In the genomic region with DNA sequence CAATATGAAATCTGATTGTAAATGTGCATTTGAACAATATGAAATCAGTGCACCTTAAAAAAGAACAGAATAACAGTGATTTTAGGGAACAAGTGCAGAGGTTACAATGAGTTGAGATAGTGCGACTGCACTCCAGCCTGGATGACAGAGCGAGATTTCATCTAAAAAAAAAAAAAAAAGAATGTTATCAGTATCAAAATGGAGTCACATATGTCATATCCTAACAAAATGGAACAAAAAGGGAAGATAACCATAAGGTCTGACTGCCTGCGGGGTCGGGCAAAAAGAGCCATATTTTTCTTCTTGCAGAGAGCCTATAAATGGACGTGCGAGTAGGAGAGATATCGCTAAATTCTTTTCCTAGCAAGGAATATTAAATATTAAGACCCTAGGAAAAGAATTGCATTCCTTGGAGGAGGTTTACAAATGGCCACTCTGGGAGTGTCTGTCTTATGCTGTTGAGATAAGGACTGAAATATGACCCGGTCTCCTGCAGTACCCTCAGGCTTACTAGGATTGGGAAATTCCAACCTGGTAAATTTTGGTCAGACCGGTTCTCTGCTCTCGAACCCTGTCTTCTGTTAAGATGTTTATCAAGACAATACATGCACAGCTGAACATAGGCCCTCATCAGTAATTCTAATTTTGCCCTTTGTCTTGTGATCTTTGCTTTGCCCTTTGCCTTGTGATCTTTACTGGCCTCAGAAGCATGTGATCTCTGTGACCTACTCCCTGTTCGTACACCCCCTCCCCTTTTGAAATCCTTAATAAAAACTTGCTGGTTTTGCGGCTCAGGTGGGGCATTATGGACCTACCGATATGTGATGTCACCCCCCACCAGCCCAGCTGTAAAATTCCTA, we compare ENCODE assay signal across 1 cellular context.
TF ChIP-seq lines count a peak whose summit lies in the region.
"Not testable (repeated sequence)": the region's sequence is repeated elsewhere in the genome, so short reads cannot be mapped to it uniquely, and the experiment has no call there.

No MANE protein-coding gene starts in this region.

TF ChIP-seq in K562, 482 proteins besides CTCF, POLR2A, EP300 and RAD21 (continued from another document and continues in another):
- TF ChIP-seq RREB1 (CRISPR knock-in tag; IDR thresholded peaks at IDR 0.05), result peak; percentile 42; the same call in 1 of the 2 replicates
- TF ChIP-seq DIDO1 (tag; IDR thresholded peaks at IDR 0.05; ENCODE audit: low read depth), result peak; percentile 78; the same call in 1 of the 2 replicates
- not testable (repeated sequence) for TF ChIP-seq NR2C1 (IDR thresholded peaks at IDR 0.05); MYC (IDR thresholded peaks at IDR 0.05; ENCODE audit: low read depth, low read length); NR2C2 (CRISPR knock-in tag; IDR thresholded peaks at IDR 0.05); NR4A1 (CRISPR knock-in tag; IDR thresholded peaks at IDR 0.05)
- TF ChIP-seq NR2C1 (tag; IDR thresholded peaks at IDR 0.05), result peak; percentile 83
- peak; percentile 43; the same call in 1 of the 2 replicates for TF ChIP-seq SMARCA4 (IDR thresholded peaks at IDR 0.05)
- TF ChIP-seq, protein P1, sequence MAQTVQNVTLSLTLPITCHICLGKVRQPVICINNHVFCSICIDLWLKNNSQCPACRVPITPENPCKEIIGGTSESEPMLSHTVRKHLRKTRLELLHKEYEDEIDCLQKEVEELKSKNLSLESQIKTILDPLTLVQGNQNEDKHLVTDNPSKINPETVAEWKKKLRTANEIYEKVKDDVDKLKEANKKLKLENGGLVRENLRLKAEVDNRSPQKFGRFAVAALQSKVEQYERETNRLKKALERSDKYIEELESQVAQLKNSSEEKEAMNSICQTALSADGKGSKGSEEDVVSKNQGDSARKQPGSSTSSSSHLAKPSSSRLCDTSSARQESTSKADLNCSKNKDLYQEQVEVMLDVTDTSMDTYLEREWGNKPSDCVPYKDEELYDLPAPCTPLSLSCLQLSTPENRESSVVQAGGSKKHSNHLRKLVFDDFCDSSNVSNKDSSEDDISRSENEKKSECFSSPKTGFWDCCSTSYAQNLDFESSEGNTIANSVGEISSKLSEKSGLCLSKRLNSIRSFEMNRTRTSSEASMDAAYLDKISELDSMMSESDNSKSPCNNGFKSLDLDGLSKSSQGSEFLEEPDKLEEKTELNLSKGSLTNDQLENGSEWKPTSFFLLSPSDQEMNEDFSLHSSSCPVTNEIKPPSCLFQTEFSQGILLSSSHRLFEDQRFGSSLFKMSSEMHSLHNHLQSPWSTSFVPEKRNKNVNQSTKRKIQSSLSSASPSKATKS (CRISPR knock-in tag; IDR thresholded peaks at IDR 0.05), result peak; percentile 84
- TF ChIP-seq MEF2D (tag; conservative IDR thresholded peaks at IDR 0.05; ENCODE audit: low read depth), result peak; percentile 95
- TF ChIP-seq ZNF707 (CRISPR knock-in tag; conservative IDR thresholded peaks at IDR 0.05), result peak; percentile 70
- peak; percentile 33; the same call in 1 of the 2 replicates for TF ChIP-seq NFE2 (IDR thresholded peaks at IDR 0.05; ENCODE audit: low read depth)
- TF ChIP-seq ZNF644 (tag; IDR thresholded peaks at IDR 0.05; ENCODE audit: low read depth), result peak; percentile 99
- TF ChIP-seq ZNF76 (CRISPR knock-in tag; IDR thresholded peaks at IDR 0.05; ENCODE audit: borderline replicate concordance), result peak; percentile 84; the same call in 1 of the 2 replicates
- peak; percentile 88 for TF ChIP-seq ZNF175 (CRISPR knock-in tag; IDR thresholded peaks at IDR 0.05; ENCODE audit: low read depth)
- TF ChIP-seq MEIS2 (IDR thresholded peaks at IDR 0.05; ENCODE audit: partially characterized antibody), result peak; percentile 41
- TF ChIP-seq TEAD1 (CRISPR knock-in tag; IDR thresholded peaks at IDR 0.05), result peak in 1 of 2 experiments; percentile 93; a peak in 2 of 4 replicates
- TF ChIP-seq L3MBTL2 (IDR thresholded peaks at IDR 0.05), result peak; percentile 25; the same call in 1 of the 2 replicates
- TF ChIP-seq KDM1A (IDR thresholded peaks at IDR 0.05), result peak; percentile 96 to 97
- TF ChIP-seq OTX1 (CRISPR knock-in tag; IDR thresholded peaks at IDR 0.05), result peak; percentile 93; the same call in 1 of the 2 replicates
- TF ChIP-seq, protein P2, sequence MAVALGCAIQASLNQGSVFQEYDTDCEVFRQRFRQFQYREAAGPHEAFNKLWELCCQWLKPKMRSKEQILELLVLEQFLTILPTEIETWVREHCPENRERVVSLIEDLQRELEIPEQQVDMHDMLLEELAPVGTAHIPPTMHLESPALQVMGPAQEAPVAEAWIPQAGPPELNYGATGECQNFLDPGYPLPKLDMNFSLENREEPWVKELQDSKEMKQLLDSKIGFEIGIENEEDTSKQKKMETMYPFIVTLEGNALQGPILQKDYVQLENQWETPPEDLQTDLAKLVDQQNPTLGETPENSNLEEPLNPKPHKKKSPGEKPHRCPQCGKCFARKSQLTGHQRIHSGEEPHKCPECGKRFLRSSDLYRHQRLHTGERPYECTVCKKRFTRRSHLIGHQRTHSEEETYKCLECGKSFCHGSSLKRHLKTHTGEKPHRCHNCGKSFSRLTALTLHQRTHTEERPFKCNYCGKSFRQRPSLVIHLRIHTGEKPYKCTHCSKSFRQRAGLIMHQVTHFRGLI (CRISPR knock-in tag; IDR thresholded peaks at IDR 0.05), result peak; percentile 97
- peak; percentile 77 for TF ChIP-seq CEBPB (tag; IDR thresholded peaks at IDR 0.05)
- TF ChIP-seq, protein P3, sequence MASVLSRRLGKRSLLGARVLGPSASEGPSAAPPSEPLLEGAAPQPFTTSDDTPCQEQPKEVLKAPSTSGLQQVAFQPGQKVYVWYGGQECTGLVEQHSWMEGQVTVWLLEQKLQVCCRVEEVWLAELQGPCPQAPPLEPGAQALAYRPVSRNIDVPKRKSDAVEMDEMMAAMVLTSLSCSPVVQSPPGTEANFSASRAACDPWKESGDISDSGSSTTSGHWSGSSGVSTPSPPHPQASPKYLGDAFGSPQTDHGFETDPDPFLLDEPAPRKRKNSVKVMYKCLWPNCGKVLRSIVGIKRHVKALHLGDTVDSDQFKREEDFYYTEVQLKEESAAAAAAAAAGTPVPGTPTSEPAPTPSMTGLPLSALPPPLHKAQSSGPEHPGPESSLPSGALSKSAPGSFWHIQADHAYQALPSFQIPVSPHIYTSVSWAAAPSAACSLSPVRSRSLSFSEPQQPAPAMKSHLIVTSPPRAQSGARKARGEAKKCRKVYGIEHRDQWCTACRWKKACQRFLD (CRISPR knock-in tag; IDR thresholded peaks at IDR 0.05), result peak; percentile 98
- TF ChIP-seq SMARCE1 (IDR thresholded peaks at IDR 0.05), result peak; percentile 35; the same call in 1 of the 2 replicates
- TF ChIP-seq BACH1 (tag; IDR thresholded peaks at IDR 0.05), result peak; percentile 86
- TF ChIP-seq NBN (IDR thresholded peaks at IDR 0.05; ENCODE audit: low read depth), result 0 out of 2 replicates have a peak, but pooled peaks have one; percentile 28
- peak; percentile 98 for TF ChIP-seq DDX20 (tag; IDR thresholded peaks at IDR 0.05; ENCODE audit: low read depth)
- peak; percentile 87 for TF ChIP-seq ZNF239 (CRISPR knock-in tag; IDR thresholded peaks at IDR 0.05)
- peak; percentile 97 for TF ChIP-seq PTRF (tag; IDR thresholded peaks at IDR 0.05)
- peak; percentile 27; the same call in 1 of the 2 replicates for TF ChIP-seq FOSL1 (tag; conservative IDR thresholded peaks at IDR 0.05)
- 0 out of 2 replicates have a peak, but pooled peaks have one; percentile 21 for TF ChIP-seq NFIX (CRISPR knock-in tag; IDR thresholded peaks at IDR 0.05; ENCODE audit: low read depth)
- TF ChIP-seq CXXC5 (CRISPR knock-in tag; IDR thresholded peaks at IDR 0.05), result peak; percentile 70
- peak; percentile 86; the same call in 1 of the 2 replicates for TF ChIP-seq PHF21A (IDR thresholded peaks at IDR 0.05; ENCODE audit: borderline replicate concordance, low read depth)
- peak; percentile 77; the same call in 1 of the 2 replicates for TF ChIP-seq E2F3 (CRISPR knock-in tag; IDR thresholded peaks at IDR 0.05)
- TF ChIP-seq ZNF3 (CRISPR knock-in tag; IDR thresholded peaks at IDR 0.05), result peak; percentile 25; the same call in 1 of the 2 replicates
- peak; percentile 80 for TF ChIP-seq MYC (CRISPR knock-in tag; IDR thresholded peaks at IDR 0.05; ENCODE audit: borderline replicate concordance, low read depth)
- TF ChIP-seq, protein P4, sequence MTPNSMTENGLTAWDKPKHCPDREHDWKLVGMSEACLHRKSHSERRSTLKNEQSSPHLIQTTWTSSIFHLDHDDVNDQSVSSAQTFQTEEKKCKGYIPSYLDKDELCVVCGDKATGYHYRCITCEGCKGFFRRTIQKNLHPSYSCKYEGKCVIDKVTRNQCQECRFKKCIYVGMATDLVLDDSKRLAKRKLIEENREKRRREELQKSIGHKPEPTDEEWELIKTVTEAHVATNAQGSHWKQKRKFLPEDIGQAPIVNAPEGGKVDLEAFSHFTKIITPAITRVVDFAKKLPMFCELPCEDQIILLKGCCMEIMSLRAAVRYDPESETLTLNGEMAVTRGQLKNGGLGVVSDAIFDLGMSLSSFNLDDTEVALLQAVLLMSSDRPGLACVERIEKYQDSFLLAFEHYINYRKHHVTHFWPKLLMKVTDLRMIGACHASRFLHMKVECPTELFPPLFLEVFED (CRISPR knock-in tag; conservative IDR thresholded peaks at IDR 0.05), result 0 out of 2 replicates have a peak, but pooled peaks have one; percentile 65
- peak; percentile 96 for TF ChIP-seq ZNF197 (CRISPR knock-in tag; IDR thresholded peaks at IDR 0.05; ENCODE audit: low read depth)
- TF ChIP-seq, protein P5, sequence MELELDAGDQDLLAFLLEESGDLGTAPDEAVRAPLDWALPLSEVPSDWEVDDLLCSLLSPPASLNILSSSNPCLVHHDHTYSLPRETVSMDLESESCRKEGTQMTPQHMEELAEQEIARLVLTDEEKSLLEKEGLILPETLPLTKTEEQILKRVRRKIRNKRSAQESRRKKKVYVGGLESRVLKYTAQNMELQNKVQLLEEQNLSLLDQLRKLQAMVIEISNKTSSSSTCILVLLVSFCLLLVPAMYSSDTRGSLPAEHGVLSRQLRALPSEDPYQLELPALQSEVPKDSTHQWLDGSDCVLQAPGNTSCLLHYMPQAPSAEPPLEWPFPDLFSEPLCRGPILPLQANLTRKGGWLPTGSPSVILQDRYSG (tag; conservative IDR thresholded peaks at IDR 0.05; ENCODE audit: low read depth), result peak; percentile 98
- TF ChIP-seq PHTF2 (CRISPR knock-in tag; IDR thresholded peaks at IDR 0.05), result peak; percentile 87; the same call in 1 of the 2 replicates
- TF ChIP-seq ZNF79 (CRISPR knock-in tag; IDR thresholded peaks at IDR 0.05; ENCODE audit: low read depth), result peak; percentile 89
- TF ChIP-seq FOXJ2 (tag; IDR thresholded peaks at IDR 0.05), result peak; percentile 18; the same call in 1 of the 2 replicates
- TF ChIP-seq NR2C2 (tag; IDR thresholded peaks at IDR 0.05), result peak; percentile 75
- TF ChIP-seq SOX6 (IDR thresholded peaks at IDR 0.05), result peak; percentile 77
- TF ChIP-seq NR4A1 (tag; IDR thresholded peaks at IDR 0.05), result peak; percentile 98
- 0 out of 2 replicates have a peak, but pooled peaks have one; percentile 43 for TF ChIP-seq STAT5B (CRISPR knock-in tag; IDR thresholded peaks at IDR 0.05)
- TF ChIP-seq ZBTB12 (CRISPR knock-in tag; IDR thresholded peaks at IDR 0.05), result peak; percentile 20; the same call in 1 of the 2 replicates
- peak; percentile 79 for TF ChIP-seq GMEB1 (CRISPR knock-in tag; IDR thresholded peaks at IDR 0.05)
